ENCODE assay signal across 8 cellular contexts in genomic region chr6:147205690-147206600, GRCh38. TPM values are rescaled to one million over a fixed set of nuclear protein-coding genes. Genes with fewer than 3 reads are reported as not detected.
DNase-seq lines count a peak whose midpoint lies in the region; ATAC-seq and TF ChIP-seq lines count a peak whose summit lies in the region.

No MANE protein-coding gene starts in this region.

- peaks cover 31% of the 10 kb centered on the region for H3K36me3 Mint-ChIP-seq in Calu3 (ENCODE audit: insufficient read depth, unreplicated experiment)
- H3K36me3 Mint-ChIP-seq in IgD-negative memory B cell: no peaks in the 10 kb centered on the region
- peaks cover 2% of the 10 kb centered on the region for H3K36me3 Mint-ChIP-seq in activated naive CD8-positive, alpha-beta T cell treated with anti-CD3 and anti-CD28 coated beads, Interleukin-2, amount 10 ng/mL, durations not matched to agents 7 days and 5 days

- intact Hi-C loops in Calu3 (cut with micrococcal nuclease; ENCODE audit: unreplicated experiment): loop anchor here (10.0 kb wide), 2 partner anchors 141 to 291 kb away; no protein-coding TSS in a partner anchor
- intact Hi-C loops in left colon (cut with DNase I, micrococcal nuclease): no loop called here

- no peak for TF ChIP-seq CTCF in Calu3 (IDR thresholded peaks at IDR 0.05; ENCODE audit: unreplicated experiment)

- H3K9me3 Mint-ChIP-seq in Calu3 (ENCODE audit: low read depth, unreplicated experiment) (no peaks in the 10 kb centered on the region), IgD-negative memory B cell (no peaks in the 10 kb centered on the region)
- no peaks in the 10 kb centered on the region for H3K9me3 Mint-ChIP-seq in activated naive CD8-positive, alpha-beta T cell treated with anti-CD3 and anti-CD28 coated beads, Interleukin-2, amount 10 ng/mL, durations not matched to agents 7 days and 5 days

- H3K4me1 ChIP-seq in urinary bladder (ENCODE audit: insufficient read depth): peaks cover 2% of the 10 kb centered on the region

- H3K27ac ChIP-seq in urinary bladder (ENCODE audit: low read depth): peak overlapping the region; percentile 45

- H3K27ac Mint-ChIP-seq in Calu3 (ENCODE audit: unreplicated experiment): no peak overlapping the region
- peak overlapping the region in 2 of 3 donors; percentile 3 to 48 for H3K27ac Mint-ChIP-seq in IgD-negative memory B cell
- H3K27ac Mint-ChIP-seq in activated naive CD8-positive, alpha-beta T cell treated with anti-CD3 and anti-CD28 coated beads, Interleukin-2, amount 10 ng/mL, durations not matched to agents 7 days and 5 days: no peak overlapping the region

- POLR2A ChIA-PET in activated naive CD8-positive, alpha-beta T cell treated with anti-CD3 and anti-CD28 coated beads, Interleukin-2, amount 10 ng/mL, durations not matched to agents 7 days and 5 days (lab: Charles Lee): no interaction called here

- 78% methylated on average over 5 of the region's 5 CpGs for WGBS in urinary bladder

- no peak for DNase-seq in Calu3
- DNase-seq in activated naive CD8-positive, alpha-beta T cell treated with anti-CD3 and anti-CD28 coated beads, Interleukin-2, amount 10 ng/mL, durations not matched to agents 7 days and 5 days: no peak
- peak; percentile 45 to 66 for DNase-seq in left colon
- DNase-seq in ecto neural progenitor cell (ENCODE audit: low spot score): no peak
- no peak for DNase-seq in GM19240 (ENCODE audit: insufficient read length, low spot score)
- no peak for DNase-seq in effector CD8-positive, alpha-beta T cell (lab: John Stamatoyannopoulos, UW)

- no peaks in the 10 kb centered on the region for H3K27me3 Mint-ChIP-seq in Calu3 (ENCODE audit: unreplicated experiment)
- no peaks in the 10 kb centered on the region for H3K27me3 Mint-ChIP-seq in IgD-negative memory B cell
- H3K27me3 Mint-ChIP-seq in activated naive CD8-positive, alpha-beta T cell treated with anti-CD3 and anti-CD28 coated beads, Interleukin-2, amount 10 ng/mL, durations not matched to agents 7 days and 5 days: no peaks in the 10 kb centered on the region

- H3K36me3 ChIP-seq in urinary bladder (ENCODE audit: insufficient read depth): no peaks in the 10 kb centered on the region

- peak overlapping the region; percentile 16 for H3K4me3 ChIP-seq in urinary bladder (ENCODE audit: low read depth, low read length)

- BruUV-seq in Calu3 (replicated peaks; lab: Mats Ljungman, UMichigan): TSS peak; percentile 27

- CTCF ChIA-PET in Calu3 (lab: Charles Lee): no interaction called here

- H3K4me1 Mint-ChIP-seq in Calu3 (ENCODE audit: low read depth, unreplicated experiment): peaks cover 8% of the 10 kb centered on the region
- H3K4me1 Mint-ChIP-seq in IgD-negative memory B cell: peaks cover 18 to 39% (median 25%) of the 10 kb centered on the region in 3 donors
- H3K4me1 Mint-ChIP-seq in activated naive CD8-positive, alpha-beta T cell treated with anti-CD3 and anti-CD28 coated beads, Interleukin-2, amount 10 ng/mL, durations not matched to agents 7 days and 5 days: peaks cover 31% of the 10 kb centered on the region

- no peak for ATAC-seq in activated naive CD8-positive, alpha-beta T cell treated with anti-CD3 and anti-CD28 coated beads, Interleukin-2, amount 10 ng/mL, durations not matched to agents 7 days and 5 days (ENCODE audit: low read depth)
- peak; percentile 38 for ATAC-seq in left colon

- H3K4me3 Mint-ChIP-seq in Calu3 (ENCODE audit: low read depth, unreplicated experiment): peak overlapping the region; percentile 41
- peak overlapping the region; percentile 47 to 91 (median 76) for H3K4me3 Mint-ChIP-seq in IgD-negative memory B cell
- H3K4me3 Mint-ChIP-seq in activated naive CD8-positive, alpha-beta T cell treated with anti-CD3 and anti-CD28 coated beads, Interleukin-2, amount 10 ng/mL, durations not matched to agents 7 days and 5 days: peak overlapping the region; percentile 63

RNA-seq across cellular contexts. Expression of gene STXBP5, which starts 1.7 kb away (rescaled TPM):
- total RNA-seq in Calu3 (2022) (7.0 and 10.1 TPM in 2 replicates), left colon (10 to 100 TPM; 58.0 to 86.1 TPM), urinary bladder (37.9 TPM)
- polyA plus RNA-seq in IgD-negative memory B cell (1.2 TPM), urinary bladder (6.8 TPM)
- 10 to 100 TPM; 19.4 to 23.4 TPM for total RNA-seq in activated naive CD8-positive, alpha-beta T cell treated with anti-CD3 and anti-CD28 coated beads, Interleukin-2, amount 10 ng/mL, durations not matched to agents 7 days and 5 days

Comparison
In these comparisons a context has a peak if more than half of its experiments do, and no peak if none do; other contexts are left out.
1. DNase-seq: peak in left colon (2 of 2); none in Calu3 (single experiment), activated naive CD8-positive, alpha-beta T cell treated with anti-CD3 and anti-CD28 coated beads, Interleukin-2, amount 10 ng/mL, durations not matched to agents 7 days and 5 days (single experiment), ecto neural progenitor cell (single experiment), GM19240 (single experiment) and effector CD8-positive, alpha-beta T cell (single experiment).
2. H3K27ac Mint-ChIP-seq: peak in IgD-negative memory B cell (2 of 3); none in Calu3 (single experiment) and activated naive CD8-positive, alpha-beta T cell treated with anti-CD3 and anti-CD28 coated beads, Interleukin-2, amount 10 ng/mL, durations not matched to agents 7 days and 5 days (single experiment).
3. Peak in every context shown above with its lines, with median percentiles within 50 percentile points of each other: H3K4me3 Mint-ChIP-seq.